1 cellular context compared by ENCODE assay signal in the genomic region with DNA sequence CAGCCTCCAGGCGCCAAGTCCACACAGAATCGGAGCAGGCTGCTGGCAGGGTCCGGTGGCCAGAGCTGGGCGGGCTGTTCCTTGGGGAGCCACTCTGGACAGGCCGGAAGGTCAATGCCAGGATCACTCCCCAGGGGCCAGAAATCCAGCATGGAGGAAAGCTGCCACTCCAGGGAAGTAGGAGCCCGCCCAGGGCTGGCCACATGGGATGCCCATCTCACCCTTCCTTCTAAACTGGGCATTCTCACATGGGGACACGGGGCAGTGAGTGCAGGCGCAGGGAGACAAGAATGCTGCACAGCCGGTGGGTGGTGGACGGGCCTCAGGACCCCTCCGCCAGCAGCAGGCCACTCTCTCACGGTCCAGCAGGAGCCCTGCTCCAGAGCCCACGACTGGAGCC.
TF ChIP-seq lines count a peak whose summit lies in the region.

No MANE protein-coding gene starts in this region.

TF ChIP-seq in SK-N-SH, 30 proteins besides CTCF, POLR2A, EP300 and RAD21:
- TF ChIP-seq EZH2phosphoT487 (IDR thresholded peaks at IDR 0.05; ENCODE audit: borderline replicate concordance, low read depth) (no peak), FOXM1 (IDR thresholded peaks at IDR 0.05; ENCODE audit: low read depth) (no peak), FOSL2 (IDR thresholded peaks at IDR 0.05; ENCODE audit: borderline replicate concordance, low read depth) (no peak), USF2 (IDR thresholded peaks at IDR 0.05; ENCODE audit: borderline replicate concordance, low read depth, low read length) (no peak), RXRA (IDR thresholded peaks at IDR 0.05; ENCODE audit: borderline replicate concordance, low read depth) (no peak), IRF3 (IDR thresholded peaks at IDR 0.05; ENCODE audit: low read depth, low read length) (no peak), MEF2A (IDR thresholded peaks at IDR 0.05; ENCODE audit: borderline replicate concordance, low read depth) (no peak), GATA2 (CRISPR knock-in tag; IDR thresholded peaks at IDR 0.05) (no peak), MXI1 (IDR thresholded peaks at IDR 0.05; ENCODE audit: low read depth, low read length) (no peak), SMC3 (IDR thresholded peaks at IDR 0.05; ENCODE audit: low read depth, low read length) (no peak), REST (IDR thresholded peaks at IDR 0.05; ENCODE audit: low read depth, low read length) (no peak), TAF1 (IDR thresholded peaks at IDR 0.05; ENCODE audit: borderline replicate concordance, low read depth, low read length) (no peak)
- TF ChIP-seq, protein P1, sequence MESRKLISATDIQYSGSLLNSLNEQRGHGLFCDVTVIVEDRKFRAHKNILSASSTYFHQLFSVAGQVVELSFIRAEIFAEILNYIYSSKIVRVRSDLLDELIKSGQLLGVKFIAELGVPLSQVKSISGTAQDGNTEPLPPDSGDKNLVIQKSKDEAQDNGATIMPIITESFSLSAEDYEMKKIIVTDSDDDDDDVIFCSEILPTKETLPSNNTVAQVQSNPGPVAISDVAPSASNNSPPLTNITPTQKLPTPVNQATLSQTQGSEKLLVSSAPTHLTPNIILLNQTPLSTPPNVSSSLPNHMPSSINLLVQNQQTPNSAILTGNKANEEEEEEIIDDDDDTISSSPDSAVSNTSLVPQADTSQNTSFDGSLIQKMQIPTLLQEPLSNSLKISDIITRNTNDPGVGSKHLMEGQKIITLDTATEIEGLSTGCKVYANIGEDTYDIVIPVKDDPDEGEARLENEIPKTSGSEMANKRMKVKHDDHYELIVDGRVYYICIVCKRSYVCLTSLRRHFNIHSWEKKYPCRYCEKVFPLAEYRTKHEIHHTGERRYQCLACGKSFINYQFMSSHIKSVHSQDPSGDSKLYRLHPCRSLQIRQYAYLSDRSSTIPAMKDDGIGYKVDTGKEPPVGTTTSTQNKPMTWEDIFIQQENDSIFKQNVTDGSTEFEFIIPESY (IDR thresholded peaks at IDR 0.05; ENCODE audit: borderline replicate concordance, low read depth) = no peak
TF ChIP-seq in SK-N-SH: peak in this region for 0.
